ENCODE assay signal across 12 cellular contexts in genomic region chr5:142844881-142845280, GRCh38.
A peak's percentile ranks its signal among the peaks of the same experiment; 100 is the strongest.
DNase-seq lines count a peak whose midpoint lies in the region; TF ChIP-seq lines count a peak whose summit lies in the region.
"Had no signal": no experiment of that assay in that cellular context is flagged by ENCODE, and none has a peak within 500 bp of the region (broad histone marks: within the 10 kb centered on the region; RNA-seq: fewer than 3 reads in every experiment).

No MANE protein-coding gene starts in this region.

- intact Hi-C loops in ascending aorta (cut with DNase I), result no loop called here

- POLR2A ChIA-PET in activated CD4-positive, alpha-beta T cell treated with anti-CD3 and anti-CD28 coated beads, Interleukin-2, amount 10 ng/mL, durations not matched to agents 7 days and 5 days (lab: Charles Lee), result no interaction called here

- no peaks in the 10 kb centered on the region for H3K9me3 Mint-ChIP-seq in activated CD4-positive, alpha-beta T cell treated with anti-CD3 and anti-CD28 coated beads, Interleukin-2, amount 10 ng/mL, durations not matched to agents 7 days and 5 days
- no peaks in the 10 kb centered on the region for H3K9me3 Mint-ChIP-seq in immature natural killer cell
- H3K9me3 Mint-ChIP-seq: mesothelial cell of epicardium had no signal

- H3K4me3 ChIP-seq in subcutaneous abdominal adipose tissue (ENCODE audit: low read depth in 1 of 5, low read length in 5 of 5) (no peak overlapping the region), WERI-Rb-1 (ENCODE audit: low read depth, low read length) (no peak overlapping the region), ascending aorta (no peak overlapping the region)

- H3K27ac Mint-ChIP-seq in activated CD4-positive, alpha-beta T cell treated with anti-CD3 and anti-CD28 coated beads, Interleukin-2, amount 10 ng/mL, durations not matched to agents 7 days and 5 days, result peak overlapping the region; percentile 78
- peak overlapping the region; percentile 58 to 91 (median 86) for H3K27ac Mint-ChIP-seq in immature natural killer cell
- H3K27ac Mint-ChIP-seq: mesothelial cell of epicardium had no signal

- H3K36me3 ChIP-seq in subcutaneous abdominal adipose tissue (ENCODE audit: control insufficient read depth in 5 of 5, insufficient read depth in 5 of 5, low read length in 5 of 5), result no peaks in the 10 kb centered on the region
- H3K36me3 ChIP-seq in WERI-Rb-1, result no peaks in the 10 kb centered on the region
- H3K36me3 ChIP-seq in ascending aorta, result no peaks in the 10 kb centered on the region

- H3K9ac ChIP-seq in subcutaneous abdominal adipose tissue (ENCODE audit: low read length in 5 of 5), result no peak overlapping the region

- H3K27ac ChIP-seq in VCaP (peak overlapping the region; percentile 28; the same call in 1 of the 2 replicates), subcutaneous abdominal adipose tissue (ENCODE audit: low read depth, low read length) (peak overlapping the region; percentile 15), WERI-Rb-1 (no peak overlapping the region), ascending aorta (peak overlapping the region in 1 of 2 donors; percentile 9)

- no peaks in the 10 kb centered on the region for H3K27me3 Mint-ChIP-seq in activated CD4-positive, alpha-beta T cell treated with anti-CD3 and anti-CD28 coated beads, Interleukin-2, amount 10 ng/mL, durations not matched to agents 7 days and 5 days
- H3K27me3 Mint-ChIP-seq in immature natural killer cell (ENCODE audit: low read depth in 3 of 3), result peaks cover 0 to 3% (median 2%) of the 10 kb centered on the region in 3 donors

- H3K4me1 ChIP-seq in subcutaneous abdominal adipose tissue (ENCODE audit: control insufficient read depth in 5 of 5, insufficient read depth in 5 of 5, low read length in 5 of 5) (peaks cover 16 to 72% (median 57%) of the 10 kb centered on the region in 5 donors), ascending aorta (peaks cover 29 to 60% of the 10 kb centered on the region in 2 donors)

- CTCF ChIA-PET in activated CD4-positive, alpha-beta T cell treated with anti-CD3 and anti-CD28 coated beads, Interleukin-2, amount 10 ng/mL, durations not matched to agents 7 days and 5 days (lab: Charles Lee), result interaction anchor here (1.6 to 2.5 kb wide), 4 partner anchors 12 to 75 kb away, joined by 3 to 7 read pairs (median 6); partner anchors contain the start of gene ARHGAP26

- peaks cover 30% of the 10 kb centered on the region for H3K4me1 Mint-ChIP-seq in activated CD4-positive, alpha-beta T cell treated with anti-CD3 and anti-CD28 coated beads, Interleukin-2, amount 10 ng/mL, durations not matched to agents 7 days and 5 days
- H3K4me1 Mint-ChIP-seq in immature natural killer cell, result peaks cover 93 to 100% of the 10 kb centered on the region in 2 donors

- DNase-seq in activated CD4-positive, alpha-beta T cell treated with anti-CD3 and anti-CD28 coated beads, Interleukin-2, amount 10 ng/mL, durations not matched to agents 7 days and 5 days, result no peak
- no peak for DNase-seq in activated CD4-positive, alpha-beta T cell treated with anti-CD3 and anti-CD28 coated beads, Interleukin-2, amount 50 U/mL, for 48 hours
- DNase-seq in immature natural killer cell (no peak), WERI-Rb-1 (no peak), ascending aorta (ENCODE audit: low spot score in 2 of 2) (no peak)
- no peak for DNase-seq in stimulated activated CD4-positive, alpha-beta T cell treated with anti-CD3 and anti-CD28 coated beads, Interleukin-2, amount 100 ng/mL, for 24 hours
- DNase-seq: activated effector memory CD4-positive, alpha-beta T cell treated with Interleukin-2 at 50 U/mL for 16 hours; glutamatergic neuron; NCI-H187 had no signal

- no peaks in the 10 kb centered on the region for H3K9me3 ChIP-seq in subcutaneous abdominal adipose tissue (ENCODE audit: control insufficient read depth in 5 of 5, low read length in 5 of 5)
- no peaks in the 10 kb centered on the region for H3K9me3 ChIP-seq in WERI-Rb-1 (ENCODE audit: severe bottlenecking)
- H3K9me3 ChIP-seq in ascending aorta, result no peaks in the 10 kb centered on the region

- H3K27me3 ChIP-seq in subcutaneous abdominal adipose tissue (ENCODE audit: control insufficient read depth in 5 of 5, insufficient read depth in 4 of 5, low read length in 5 of 5) (no peaks in the 10 kb centered on the region), WERI-Rb-1 (ENCODE audit: insufficient read depth, low read depth, severe bottlenecking) (no peaks in the 10 kb centered on the region), ascending aorta (no peaks in the 10 kb centered on the region)

- no peaks in the 10 kb centered on the region for H3K36me3 Mint-ChIP-seq in activated CD4-positive, alpha-beta T cell treated with anti-CD3 and anti-CD28 coated beads, Interleukin-2, amount 10 ng/mL, durations not matched to agents 7 days and 5 days (ENCODE audit: low read depth)
- no peaks in the 10 kb centered on the region for H3K36me3 Mint-ChIP-seq in immature natural killer cell
- H3K36me3 Mint-ChIP-seq: mesothelial cell of epicardium had no signal

- TF ChIP-seq CTCF in VCaP (conservative IDR thresholded peaks at IDR 0.05) (no peak), WERI-Rb-1 (IDR thresholded peaks at IDR 0.05; ENCODE audit: low read depth, low read length) (no peak), ascending aorta (IDR thresholded peaks at IDR 0.05) (no peak)

- no peak overlapping the region for H3K4me3 Mint-ChIP-seq in activated CD4-positive, alpha-beta T cell treated with anti-CD3 and anti-CD28 coated beads, Interleukin-2, amount 10 ng/mL, durations not matched to agents 7 days and 5 days
- H3K4me3 Mint-ChIP-seq in immature natural killer cell, result peak overlapping the region; percentile 63 to 81 (median 65)
- H3K4me3 Mint-ChIP-seq: mesothelial cell of epicardium had no signal
